Comparison of ENCODE assay signal across 1 cellular context in the genomic region with DNA sequence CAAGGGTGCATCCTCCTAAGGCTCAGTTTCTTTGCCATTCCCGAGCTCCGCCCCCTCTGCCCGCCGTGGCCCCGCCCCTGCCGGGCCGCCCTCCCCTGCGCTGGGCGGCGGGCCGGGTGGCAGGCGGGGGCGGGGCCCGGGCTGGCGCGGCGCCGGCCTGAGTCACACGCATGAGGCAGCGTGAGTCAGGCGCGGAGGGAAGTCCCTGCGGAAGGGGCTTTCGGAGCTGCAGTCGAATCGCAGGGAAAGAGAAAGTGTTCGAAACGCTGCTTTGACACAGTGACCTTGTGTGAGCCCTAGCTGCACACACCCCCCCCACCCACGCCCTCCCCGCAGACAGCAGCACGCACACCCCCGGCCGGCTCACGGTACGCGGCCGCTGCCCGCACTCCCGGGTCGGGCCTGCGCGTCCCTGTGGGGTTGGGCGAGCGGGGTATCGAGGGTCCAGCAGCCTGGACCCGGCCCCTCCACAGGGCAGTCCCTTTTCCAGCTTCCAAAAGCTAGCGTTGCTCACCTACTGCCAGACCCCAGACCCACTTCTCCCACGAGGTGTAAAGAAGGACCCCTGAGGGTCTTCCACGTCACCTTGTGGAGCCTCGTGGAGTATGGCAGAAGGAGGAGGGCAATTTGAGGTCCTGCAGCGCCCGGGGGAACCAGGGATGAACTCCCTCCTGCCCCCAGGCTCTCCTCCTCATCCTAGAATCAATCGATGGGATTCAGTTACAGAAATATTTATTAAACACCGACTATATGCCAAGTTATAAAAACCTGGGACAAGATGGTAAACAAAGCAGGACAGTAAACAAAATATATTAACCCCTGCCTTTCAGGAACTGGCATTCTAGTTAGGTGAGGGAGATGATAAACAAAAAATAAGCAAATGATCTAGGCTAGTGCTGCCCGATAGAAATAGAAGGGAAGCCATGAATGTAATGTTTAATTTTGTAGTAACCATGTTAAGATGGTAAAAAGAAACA.
TF ChIP-seq lines count a peak whose summit lies in the region.

No MANE protein-coding gene starts in this region.

TF ChIP-seq in HepG2, 621 proteins besides CTCF, POLR2A, EP300 and RAD21 (continued from another document and continues in another):
- TF ChIP-seq ZNF263 (CRISPR knock-in tag; IDR thresholded peaks at IDR 0.05) (peak; percentile 5; the same call in 1 of the 2 replicates), ZNF781 (CRISPR knock-in tag; IDR thresholded peaks at IDR 0.05; ENCODE audit: borderline replicate concordance, not compliant biosample characterization) (no peak), MED8 (CRISPR knock-in tag; IDR thresholded peaks at IDR 0.05; ENCODE audit: insufficient replicate concordance) (no peak), NR3C1 (CRISPR knock-in tag; IDR thresholded peaks at IDR 0.05) (no peak), SATB2 (CRISPR knock-in tag; IDR thresholded peaks at IDR 0.05) (no peak), JUND (CRISPR knock-in tag; IDR thresholded peaks at IDR 0.05) (0 out of 2 replicates have a peak, but pooled peaks have one; percentile 17), ZNF34 (CRISPR knock-in tag; IDR thresholded peaks at IDR 0.05; ENCODE audit: borderline replicate concordance) (no peak), NR2F6 (IDR thresholded peaks at IDR 0.05) (no peak), NR2F6 (CRISPR knock-in tag; IDR thresholded peaks at IDR 0.05) (peak; percentile 10; the same call in 1 of the 2 replicates), WIZ (CRISPR knock-in tag; IDR thresholded peaks at IDR 0.05) (0 out of 2 replicates have a peak, but pooled peaks have one; percentile 12), ZNF274 (CRISPR knock-in tag; IDR thresholded peaks at IDR 0.05) (peak; percentile 81; the same call in 1 of the 2 replicates), ZSCAN20 (CRISPR knock-in tag; IDR thresholded peaks at IDR 0.05; ENCODE audit: borderline replicate concordance) (no peak), SNRNP70 (IDR thresholded peaks at IDR 0.05; ENCODE audit: low read depth, low read length) (no peak), PTBP1 (IDR thresholded peaks at IDR 0.05; ENCODE audit: low read depth, low read length, poor library complexity, severe bottlenecking) (no peak), ZNF12 (CRISPR knock-in tag; IDR thresholded peaks at IDR 0.05) (peak; percentile 64; the same call in 1 of the 2 replicates), SKI (IDR thresholded peaks at IDR 0.05; ENCODE audit: partially characterized antibody) (peak; percentile 27), GZF1 (CRISPR knock-in tag; IDR thresholded peaks at IDR 0.05) (peak; percentile 38; the same call in 1 of the 2 replicates), ZSCAN31 (CRISPR knock-in tag; IDR thresholded peaks at IDR 0.05; ENCODE audit: low read depth) (no peak), NAIF1 (CRISPR knock-in tag; IDR thresholded peaks at IDR 0.05; ENCODE audit: borderline replicate concordance) (no peak), ZMAT3 (CRISPR knock-in tag; conservative IDR thresholded peaks at IDR 0.05) (0 out of 2 replicates have a peak, but pooled peaks have one; percentile 49), ZNF652 (CRISPR knock-in tag; IDR thresholded peaks at IDR 0.05; ENCODE audit: borderline replicate concordance, low read depth) (peak; percentile 84), SPEN (CRISPR knock-in tag; IDR thresholded peaks at IDR 0.05; ENCODE audit: low read depth) (peak; percentile 83), YY1 (IDR thresholded peaks at IDR 0.05; ENCODE audit: insufficient read depth, insufficient replicate concordance, low read depth, low read length) (peak; percentile 52), GATAD1 (CRISPR knock-in tag; IDR thresholded peaks at IDR 0.05) (0 out of 2 replicates have a peak, but pooled peaks have one; percentile 43), ZNF605 (CRISPR knock-in tag; IDR thresholded peaks at IDR 0.05) (0 out of 2 replicates have a peak, but pooled peaks have one; percentile 27), JDP2 (CRISPR knock-in tag; IDR thresholded peaks at IDR 0.05; ENCODE audit: borderline replicate concordance) (no peak), CHD4 (IDR thresholded peaks at IDR 0.05; ENCODE audit: borderline replicate concordance, low read length) (no peak), ONECUT2 (CRISPR knock-in tag; IDR thresholded peaks at IDR 0.05) (no peak), ZMYM4 (CRISPR knock-in tag; IDR thresholded peaks at IDR 0.05) (no peak), ZSCAN30 (CRISPR knock-in tag; IDR thresholded peaks at IDR 0.05) (no peak), ZNF484 (CRISPR knock-in tag; IDR thresholded peaks at IDR 0.05; ENCODE audit: borderline replicate concordance, low read depth) (no peak), ZNF782 (CRISPR knock-in tag; IDR thresholded peaks at IDR 0.05; ENCODE audit: borderline replicate concordance) (no peak), ISL2 (CRISPR knock-in tag; IDR thresholded peaks at IDR 0.05) (0 out of 2 replicates have a peak, but pooled peaks have one; percentile 10)
- TF ChIP-seq, protein P1, sequence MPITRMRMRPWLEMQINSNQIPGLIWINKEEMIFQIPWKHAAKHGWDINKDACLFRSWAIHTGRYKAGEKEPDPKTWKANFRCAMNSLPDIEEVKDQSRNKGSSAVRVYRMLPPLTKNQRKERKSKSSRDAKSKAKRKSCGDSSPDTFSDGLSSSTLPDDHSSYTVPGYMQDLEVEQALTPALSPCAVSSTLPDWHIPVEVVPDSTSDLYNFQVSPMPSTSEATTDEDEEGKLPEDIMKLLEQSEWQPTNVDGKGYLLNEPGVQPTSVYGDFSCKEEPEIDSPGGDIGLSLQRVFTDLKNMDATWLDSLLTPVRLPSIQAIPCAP (CRISPR knock-in tag; IDR thresholded peaks at IDR 0.05; ENCODE audit: low read depth), result no peak
- TF ChIP-seq, protein P2, sequence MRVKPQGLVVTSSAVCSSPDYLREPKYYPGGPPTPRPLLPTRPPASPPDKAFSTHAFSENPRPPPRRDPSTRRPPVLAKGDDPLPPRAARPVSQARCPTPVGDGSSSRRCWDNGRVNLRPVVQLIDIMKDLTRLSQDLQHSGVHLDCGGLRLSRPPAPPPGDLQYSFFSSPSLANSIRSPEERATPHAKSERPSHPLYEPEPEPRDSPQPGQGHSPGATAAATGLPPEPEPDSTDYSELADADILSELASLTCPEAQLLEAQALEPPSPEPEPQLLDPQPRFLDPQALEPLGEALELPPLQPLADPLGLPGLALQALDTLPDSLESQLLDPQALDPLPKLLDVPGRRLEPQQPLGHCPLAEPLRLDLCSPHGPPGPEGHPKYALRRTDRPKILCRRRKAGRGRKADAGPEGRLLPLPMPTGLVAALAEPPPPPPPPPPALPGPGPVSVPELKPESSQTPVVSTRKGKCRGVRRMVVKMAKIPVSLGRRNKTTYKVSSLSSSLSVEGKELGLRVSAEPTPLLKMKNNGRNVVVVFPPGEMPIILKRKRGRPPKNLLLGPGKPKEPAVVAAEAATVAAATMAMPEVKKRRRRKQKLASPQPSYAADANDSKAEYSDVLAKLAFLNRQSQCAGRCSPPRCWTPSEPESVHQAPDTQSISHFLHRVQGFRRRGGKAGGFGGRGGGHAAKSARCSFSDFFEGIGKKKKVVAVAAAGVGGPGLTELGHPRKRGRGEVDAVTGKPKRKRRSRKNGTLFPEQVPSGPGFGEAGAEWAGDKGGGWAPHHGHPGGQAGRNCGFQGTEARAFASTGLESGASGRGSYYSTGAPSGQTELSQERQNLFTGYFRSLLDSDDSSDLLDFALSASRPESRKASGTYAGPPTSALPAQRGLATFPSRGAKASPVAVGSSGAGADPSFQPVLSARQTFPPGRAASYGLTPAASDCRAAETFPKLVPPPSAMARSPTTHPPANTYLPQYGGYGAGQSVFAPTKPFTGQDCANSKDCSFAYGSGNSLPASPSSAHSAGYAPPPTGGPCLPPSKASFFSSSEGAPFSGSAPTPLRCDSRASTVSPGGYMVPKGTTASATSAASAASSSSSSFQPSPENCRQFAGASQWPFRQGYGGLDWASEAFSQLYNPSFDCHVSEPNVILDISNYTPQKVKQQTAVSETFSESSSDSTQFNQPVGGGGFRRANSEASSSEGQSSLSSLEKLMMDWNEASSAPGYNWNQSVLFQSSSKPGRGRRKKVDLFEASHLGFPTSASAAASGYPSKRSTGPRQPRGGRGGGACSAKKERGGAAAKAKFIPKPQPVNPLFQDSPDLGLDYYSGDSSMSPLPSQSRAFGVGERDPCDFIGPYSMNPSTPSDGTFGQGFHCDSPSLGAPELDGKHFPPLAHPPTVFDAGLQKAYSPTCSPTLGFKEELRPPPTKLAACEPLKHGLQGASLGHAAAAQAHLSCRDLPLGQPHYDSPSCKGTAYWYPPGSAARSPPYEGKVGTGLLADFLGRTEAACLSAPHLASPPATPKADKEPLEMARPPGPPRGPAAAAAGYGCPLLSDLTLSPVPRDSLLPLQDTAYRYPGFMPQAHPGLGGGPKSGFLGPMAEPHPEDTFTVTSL (CRISPR knock-in tag; IDR thresholded peaks at IDR 0.05; ENCODE audit: borderline replicate concordance), result no peak
- TF ChIP-seq, protein P3, sequence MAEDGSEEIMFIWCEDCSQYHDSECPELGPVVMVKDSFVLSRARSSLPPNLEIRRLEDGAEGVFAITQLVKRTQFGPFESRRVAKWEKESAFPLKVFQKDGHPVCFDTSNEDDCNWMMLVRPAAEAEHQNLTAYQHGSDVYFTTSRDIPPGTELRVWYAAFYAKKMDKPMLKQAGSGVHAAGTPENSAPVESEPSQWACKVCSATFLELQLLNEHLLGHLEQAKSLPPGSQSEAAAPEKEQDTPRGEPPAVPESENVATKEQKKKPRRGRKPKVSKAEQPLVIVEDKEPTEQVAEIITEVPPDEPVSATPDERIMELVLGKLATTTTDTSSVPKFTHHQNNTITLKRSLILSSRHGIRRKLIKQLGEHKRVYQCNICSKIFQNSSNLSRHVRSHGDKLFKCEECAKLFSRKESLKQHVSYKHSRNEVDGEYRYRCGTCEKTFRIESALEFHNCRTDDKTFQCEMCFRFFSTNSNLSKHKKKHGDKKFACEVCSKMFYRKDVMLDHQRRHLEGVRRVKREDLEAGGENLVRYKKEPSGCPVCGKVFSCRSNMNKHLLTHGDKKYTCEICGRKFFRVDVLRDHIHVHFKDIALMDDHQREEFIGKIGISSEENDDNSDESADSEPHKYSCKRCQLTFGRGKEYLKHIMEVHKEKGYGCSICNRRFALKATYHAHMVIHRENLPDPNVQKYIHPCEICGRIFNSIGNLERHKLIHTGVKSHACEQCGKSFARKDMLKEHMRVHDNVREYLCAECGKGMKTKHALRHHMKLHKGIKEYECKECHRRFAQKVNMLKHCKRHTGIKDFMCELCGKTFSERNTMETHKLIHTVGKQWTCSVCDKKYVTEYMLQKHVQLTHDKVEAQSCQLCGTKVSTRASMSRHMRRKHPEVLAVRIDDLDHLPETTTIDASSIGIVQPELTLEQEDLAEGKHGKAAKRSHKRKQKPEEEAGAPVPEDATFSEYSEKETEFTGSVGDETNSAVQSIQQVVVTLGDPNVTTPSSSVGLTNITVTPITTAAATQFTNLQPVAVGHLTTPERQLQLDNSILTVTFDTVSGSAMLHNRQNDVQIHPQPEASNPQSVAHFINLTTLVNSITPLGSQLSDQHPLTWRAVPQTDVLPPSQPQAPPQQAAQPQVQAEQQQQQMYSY (CRISPR knock-in tag; IDR thresholded peaks at IDR 0.05), result no peak
- TF ChIP-seq, protein P4, sequence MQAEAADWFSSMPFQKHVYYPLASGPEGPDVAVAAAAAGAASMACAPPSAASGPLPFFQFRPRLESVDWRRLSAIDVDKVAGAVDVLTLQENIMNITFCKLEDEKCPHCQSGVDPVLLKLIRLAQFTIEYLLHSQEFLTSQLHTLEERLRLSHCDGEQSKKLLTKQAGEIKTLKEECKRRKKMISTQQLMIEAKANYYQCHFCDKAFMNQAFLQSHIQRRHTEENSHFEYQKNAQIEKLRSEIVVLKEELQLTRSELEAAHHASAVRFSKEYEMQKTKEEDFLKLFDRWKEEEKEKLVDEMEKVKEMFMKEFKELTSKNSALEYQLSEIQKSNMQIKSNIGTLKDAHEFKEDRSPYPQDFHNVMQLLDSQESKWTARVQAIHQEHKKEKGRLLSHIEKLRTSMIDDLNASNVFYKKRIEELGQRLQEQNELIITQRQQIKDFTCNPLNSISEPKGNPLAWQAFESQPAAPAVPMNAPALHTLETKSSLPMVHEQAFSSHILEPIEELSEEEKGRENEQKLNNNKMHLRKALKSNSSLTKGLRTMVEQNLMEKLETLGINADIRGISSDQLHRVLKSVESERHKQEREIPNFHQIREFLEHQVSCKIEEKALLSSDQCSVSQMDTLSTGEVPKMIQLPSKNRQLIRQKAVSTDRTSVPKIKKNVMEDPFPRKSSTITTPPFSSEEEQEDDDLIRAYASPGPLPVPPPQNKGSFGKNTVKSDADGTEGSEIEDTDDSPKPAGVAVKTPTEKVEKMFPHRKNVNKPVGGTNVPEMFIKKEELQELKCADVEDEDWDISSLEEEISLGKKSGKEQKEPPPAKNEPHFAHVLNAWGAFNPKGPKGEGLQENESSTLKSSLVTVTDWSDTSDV (CRISPR knock-in tag; IDR thresholded peaks at IDR 0.05), result 0 out of 2 replicates have a peak, but pooled peaks have one; percentile 23
- TF ChIP-seq, protein P5, sequence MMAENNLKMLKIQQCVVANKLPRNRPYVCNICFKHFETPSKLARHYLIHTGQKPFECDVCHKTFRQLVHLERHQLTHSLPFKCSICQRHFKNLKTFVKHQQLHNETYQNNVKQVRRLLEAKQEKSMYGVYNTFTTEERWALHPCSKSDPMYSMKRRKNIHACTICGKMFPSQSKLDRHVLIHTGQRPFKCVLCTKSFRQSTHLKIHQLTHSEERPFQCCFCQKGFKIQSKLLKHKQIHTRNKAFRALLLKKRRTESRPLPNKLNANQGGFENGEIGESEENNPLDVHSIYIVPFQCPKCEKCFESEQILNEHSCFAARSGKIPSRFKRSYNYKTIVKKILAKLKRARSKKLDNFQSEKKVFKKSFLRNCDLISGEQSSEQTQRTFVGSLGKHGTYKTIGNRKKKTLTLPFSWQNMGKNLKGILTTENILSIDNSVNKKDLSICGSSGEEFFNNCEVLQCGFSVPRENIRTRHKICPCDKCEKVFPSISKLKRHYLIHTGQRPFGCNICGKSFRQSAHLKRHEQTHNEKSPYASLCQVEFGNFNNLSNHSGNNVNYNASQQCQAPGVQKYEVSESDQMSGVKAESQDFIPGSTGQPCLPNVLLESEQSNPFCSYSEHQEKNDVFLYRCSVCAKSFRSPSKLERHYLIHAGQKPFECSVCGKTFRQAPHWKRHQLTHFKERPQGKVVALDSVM (CRISPR knock-in tag; IDR thresholded peaks at IDR 0.05), result no peak
- TF ChIP-seq, protein P6, sequence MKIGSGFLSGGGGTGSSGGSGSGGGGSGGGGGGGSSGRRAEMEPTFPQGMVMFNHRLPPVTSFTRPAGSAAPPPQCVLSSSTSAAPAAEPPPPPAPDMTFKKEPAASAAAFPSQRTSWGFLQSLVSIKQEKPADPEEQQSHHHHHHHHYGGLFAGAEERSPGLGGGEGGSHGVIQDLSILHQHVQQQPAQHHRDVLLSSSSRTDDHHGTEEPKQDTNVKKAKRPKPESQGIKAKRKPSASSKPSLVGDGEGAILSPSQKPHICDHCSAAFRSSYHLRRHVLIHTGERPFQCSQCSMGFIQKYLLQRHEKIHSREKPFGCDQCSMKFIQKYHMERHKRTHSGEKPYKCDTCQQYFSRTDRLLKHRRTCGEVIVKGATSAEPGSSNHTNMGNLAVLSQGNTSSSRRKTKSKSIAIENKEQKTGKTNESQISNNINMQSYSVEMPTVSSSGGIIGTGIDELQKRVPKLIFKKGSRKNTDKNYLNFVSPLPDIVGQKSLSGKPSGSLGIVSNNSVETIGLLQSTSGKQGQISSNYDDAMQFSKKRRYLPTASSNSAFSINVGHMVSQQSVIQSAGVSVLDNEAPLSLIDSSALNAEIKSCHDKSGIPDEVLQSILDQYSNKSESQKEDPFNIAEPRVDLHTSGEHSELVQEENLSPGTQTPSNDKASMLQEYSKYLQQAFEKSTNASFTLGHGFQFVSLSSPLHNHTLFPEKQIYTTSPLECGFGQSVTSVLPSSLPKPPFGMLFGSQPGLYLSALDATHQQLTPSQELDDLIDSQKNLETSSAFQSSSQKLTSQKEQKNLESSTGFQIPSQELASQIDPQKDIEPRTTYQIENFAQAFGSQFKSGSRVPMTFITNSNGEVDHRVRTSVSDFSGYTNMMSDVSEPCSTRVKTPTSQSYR (CRISPR knock-in tag; IDR thresholded peaks at IDR 0.05; ENCODE audit: borderline replicate concordance), result 0 out of 2 replicates have a peak, but pooled peaks have one; percentile 12
